Comparison of ENCODE assay signal across 25 cellular contexts in genomic region chr19:54630784-54631183, GRCh38. TPM values are rescaled to one million over a fixed set of nuclear protein-coding genes. Genes with fewer than 3 reads are reported as not detected.
DNase-seq lines count a peak whose midpoint lies in the region; ATAC-seq and TF ChIP-seq lines count a peak whose summit lies in the region.
"Had no signal": no experiment of that assay in that cellular context is flagged by ENCODE, and none has a peak within 500 bp of the region (broad histone marks: within the 10 kb centered on the region; RNA-seq: fewer than 3 reads in every experiment).

No MANE protein-coding gene starts in this region.

- TF ChIP-seq POLR2A in GM18505 (IDR thresholded peaks at IDR 0.05; ENCODE audit: borderline replicate concordance, extremely low read depth, insufficient read depth, insufficient read length), result no peak

- H3K4me1 ChIP-seq in BLaER1 (peaks cover 100% of the 10 kb centered on the region), Loucy (ENCODE audit: insufficient read depth, low read length, poor library complexity, severe bottlenecking) (peaks cover 57% of the 10 kb centered on the region), rectal smooth muscle tissue (ENCODE audit: control insufficient read depth, insufficient read depth, low read length) (no peaks in the 10 kb centered on the region), OCI-LY7 (ENCODE audit: insufficient read depth, low read length, poor library complexity, severe bottlenecking) (no peaks in the 10 kb centered on the region)
- H3K4me1 ChIP-seq: vagina had no signal

- TF ChIP-seq CTCF in Loucy (conservative IDR thresholded peaks at IDR 0.05; ENCODE audit: low read length) (no peak), OCI-LY7 (conservative IDR thresholded peaks at IDR 0.05; ENCODE audit: low read length) (no peak)

- no peaks in the 10 kb centered on the region for H3K9me2 ChIP-seq in Loucy (replicated peaks; ENCODE audit: low read depth, low read length)
- no peaks in the 10 kb centered on the region for H3K9me2 ChIP-seq in OCI-LY7 (ENCODE audit: insufficient read depth, low read length)

- H2AFZ ChIP-seq in Loucy (ENCODE audit: low read length) (peak overlapping the region; percentile 70; the same call in 1 of the 2 replicates), OCI-LY7 (ENCODE audit: low read length) (no peak overlapping the region)

- H3K9me3 ChIP-seq in BLaER1 (peaks cover 6% of the 10 kb centered on the region), Loucy (ENCODE audit: insufficient read depth, low read depth, low read length) (no peaks in the 10 kb centered on the region), OCI-LY7 (ENCODE audit: low read length) (no peaks in the 10 kb centered on the region)
- H3K9me3 ChIP-seq: vagina had no signal

- peak overlapping the region; percentile 55 for H3K4me3 ChIP-seq in BLaER1
- H3K4me3 ChIP-seq in Loucy (ENCODE audit: low read length, poor library complexity, severe bottlenecking), result peak overlapping the region; percentile 48
- H3K4me3 ChIP-seq in rectal smooth muscle tissue (ENCODE audit: low read length), result peak overlapping the region; percentile 15
- no peak overlapping the region for H3K4me3 ChIP-seq in OCI-LY7 (ENCODE audit: low read depth, low read length, poor library complexity, severe bottlenecking)
- H3K4me3 ChIP-seq: cardiac muscle cell, vagina had no signal

- no peaks in the 10 kb centered on the region for H3K27me3 ChIP-seq in BLaER1
- no peaks in the 10 kb centered on the region for H3K27me3 ChIP-seq in Loucy (ENCODE audit: insufficient read depth, low read length, poor library complexity, severe bottlenecking)
- no peaks in the 10 kb centered on the region for H3K27me3 ChIP-seq in layer of hippocampus (ENCODE audit: control insufficient read depth, insufficient read depth, low read length)
- H3K27me3 ChIP-seq in rectal smooth muscle tissue (ENCODE audit: control insufficient read depth, insufficient read depth, low read length), result no peaks in the 10 kb centered on the region
- H3K27me3 ChIP-seq: cardiac muscle cell, vagina had no signal

- ATAC-seq in GM18505 (IDR thresholded peaks at IDR 0.05; ENCODE audit: unreplicated experiment) (no peak), HG02970 (IDR thresholded peaks at IDR 0.05; ENCODE audit: low FRiP score, unreplicated experiment) (no peak)

- no peaks in the 10 kb centered on the region for H3F3A ChIP-seq in Loucy (ENCODE audit: low read depth)

- POLR2A ChIA-PET in OCI-LY7 (lab: Charles Lee), result no interaction called here

- DNase-seq in OCI-LY7 (ENCODE audit: low spot score) (no peak), A172 (ENCODE audit: low spot score) (no peak)
- DNase-seq: activated CD4-positive, alpha-beta memory T cell treated with anti-CD3 and anti-CD28 coated beads, Interleukin-2, amount 10 ng/mL, durations not matched to agents 7 days and 5 days; activated CD4-positive, CD25-positive, alpha-beta regulatory T cell; aorta; CD4-positive, CD25-positive, alpha-beta regulatory T cell; EL; midbrain; NCI-H1417 treated with DMSO at 0.1 percent for 48 hours; NCI-H2081 treated with DMSO at 0.1 percent for 48 hours; NCI-H345; NCI-H774; Right ventricle myocardium superior; T-helper 9 cell had no signal

- H3K79me2 ChIP-seq in Loucy (ENCODE audit: insufficient read depth, low read length) (no peaks in the 10 kb centered on the region), OCI-LY7 (ENCODE audit: insufficient read depth, low read depth, low read length) (no peaks in the 10 kb centered on the region)

- H3K27ac ChIP-seq in BLaER1 (peak overlapping the region; percentile 72), layer of hippocampus (ENCODE audit: low read depth, low read length) (peak overlapping the region; percentile 38), rectal smooth muscle tissue (ENCODE audit: low read depth, low read length) (no peak overlapping the region), OCI-LY7 (ENCODE audit: low read depth, low read length, poor library complexity, severe bottlenecking) (no peak overlapping the region)
- H3K27ac ChIP-seq: cardiac muscle cell, vagina had no signal

- CTCF ChIA-PET in OCI-LY7 (lab: Charles Lee; ENCODE audit: unreplicated experiment), result no interaction called here

- no TSS peak for BruUV-seq in OCI-LY7 (replicated peaks; lab: Mats Ljungman, UMichigan)

- H4K20me1 ChIP-seq in BLaER1 (no peaks in the 10 kb centered on the region), Loucy (ENCODE audit: insufficient read depth, low read length, poor library complexity, severe bottlenecking) (no peaks in the 10 kb centered on the region), OCI-LY7 (ENCODE audit: insufficient read depth, low read length) (no peaks in the 10 kb centered on the region)

- H3K36me3 ChIP-seq in BLaER1, result no peaks in the 10 kb centered on the region
- H3K36me3 ChIP-seq in Loucy (ENCODE audit: insufficient read depth, low read length), result no peaks in the 10 kb centered on the region
- H3K36me3 ChIP-seq in rectal smooth muscle tissue (ENCODE audit: control insufficient read depth, insufficient read depth, low read length), result no peaks in the 10 kb centered on the region
- H3K36me3 ChIP-seq in OCI-LY7 (ENCODE audit: insufficient read depth, low read length), result no peaks in the 10 kb centered on the region
- H3K36me3 ChIP-seq: cardiac muscle cell, vagina had no signal

- intact Hi-C loops in OCI-LY7 (cut with micrococcal nuclease; ENCODE audit: unreplicated experiment), result loop anchor here (10.0 kb wide), 1 partner anchor 336 kb away; no protein-coding TSS in a partner anchor

- H3K4me2 ChIP-seq in BLaER1 (peak overlapping the region; percentile 87), Loucy (ENCODE audit: low read depth, low read length, poor library complexity, severe bottlenecking) (peak overlapping the region; percentile 71), OCI-LY7 (ENCODE audit: low read length) (no peak overlapping the region)

- H3K9ac ChIP-seq in BLaER1, result peak overlapping the region; percentile 66
- H3K9ac ChIP-seq in Loucy (ENCODE audit: low read depth, low read length, poor library complexity, severe bottlenecking), result peak overlapping the region; percentile 40
- H3K9ac ChIP-seq in rectal smooth muscle tissue (ENCODE audit: low read length), result no peak overlapping the region

RNA-seq across cellular contexts. Expression of gene LILRB1, which starts 0.5 kb away (rescaled TPM):
- total RNA-seq in OCI-LY7 (2014; rRNA removed; shearing (Covaris generic)), result not detected in 2 replicates
- total RNA-seq in OCI-LY7 (2022), result 4.5 and 5.8 TPM in 2 replicates
- not detected in 2 replicates for total RNA-seq in A172 (2014; rRNA removed; shearing (Covaris generic))
- total RNA-seq: cardiac muscle cell; CD4-positive, CD25-positive, alpha-beta regulatory T cell; dermis microvascular lymphatic vessel endothelial cell; MCF 10A; neural crest cell had no signal

RNA-seq across cellular contexts. Expression of gene LILRB4, which starts 32.0 kb away (rescaled TPM):
- 0.82 and 1.4 TPM in 2 replicates for total RNA-seq in OCI-LY7 (2014; rRNA removed; shearing (Covaris generic))
- total RNA-seq in OCI-LY7 (2022), result 3.0 and 6.2 TPM in 2 replicates
- not detected in 2 replicates for total RNA-seq in A172 (2014; rRNA removed; shearing (Covaris generic))
- total RNA-seq: activated CD4-positive, alpha-beta memory T cell treated with anti-CD3 and anti-CD28 coated beads, Interleukin-2, amount 10 ng/mL, durations not matched to agents 7 days and 5 days; cardiac muscle cell; CD4-positive, CD25-positive, alpha-beta regulatory T cell; dermis microvascular lymphatic vessel endothelial cell; MCF 10A; neural crest cell had no signal

RNA-seq across cellular contexts. Expression of gene LILRA1, which starts 37.4 kb away (rescaled TPM):
- total RNA-seq in OCI-LY7 (2014; rRNA removed; shearing (Covaris generic)), result not detected in 2 replicates
- not detected in 2 replicates for total RNA-seq in OCI-LY7 (2022)
- not detected in 2 replicates for total RNA-seq in A172 (2014; rRNA removed; shearing (Covaris generic))
- total RNA-seq: activated CD4-positive, alpha-beta memory T cell treated with anti-CD3 and anti-CD28 coated beads, Interleukin-2, amount 10 ng/mL, durations not matched to agents 7 days and 5 days; cardiac muscle cell; CD4-positive, CD25-positive, alpha-beta regulatory T cell; dermis microvascular lymphatic vessel endothelial cell; MCF 10A; neural crest cell had no signal

RNA-seq across cellular contexts. Expression of gene LILRA2, which starts 57.2 kb away (rescaled TPM):
- 0.38 and 0.44 TPM in 2 replicates for total RNA-seq in OCI-LY7 (2014; rRNA removed; shearing (Covaris generic))
- 5.0 and 5.5 TPM in 2 replicates for total RNA-seq in OCI-LY7 (2022)
- total RNA-seq in A172 (2014; rRNA removed; shearing (Covaris generic)), result not detected in 2 replicates
- total RNA-seq: activated CD4-positive, alpha-beta memory T cell treated with anti-CD3 and anti-CD28 coated beads, Interleukin-2, amount 10 ng/mL, durations not matched to agents 7 days and 5 days; cardiac muscle cell; CD4-positive, CD25-positive, alpha-beta regulatory T cell; dermis microvascular lymphatic vessel endothelial cell; MCF 10A; neural crest cell; vagina had no signal

Comparison
In these comparisons a context has a peak if more than half of its experiments do, and no peak if none do; other contexts are left out.
1. H3K27ac ChIP-seq: peak in BLaER1 (single experiment) and layer of hippocampus (single experiment); none in rectal smooth muscle tissue (single experiment) and OCI-LY7 (single experiment).